ENCODE assay signal across 1 cellular context in genomic region chr7:41699532-41699931, GRCh38.
TF ChIP-seq lines count a peak whose summit lies in the region.

No MANE protein-coding gene starts in this region.

TF ChIP-seq in WTC11, 78 proteins besides CTCF, POLR2A, EP300 and RAD21 (continued from another document):
- TF ChIP-seq, protein P1, sequence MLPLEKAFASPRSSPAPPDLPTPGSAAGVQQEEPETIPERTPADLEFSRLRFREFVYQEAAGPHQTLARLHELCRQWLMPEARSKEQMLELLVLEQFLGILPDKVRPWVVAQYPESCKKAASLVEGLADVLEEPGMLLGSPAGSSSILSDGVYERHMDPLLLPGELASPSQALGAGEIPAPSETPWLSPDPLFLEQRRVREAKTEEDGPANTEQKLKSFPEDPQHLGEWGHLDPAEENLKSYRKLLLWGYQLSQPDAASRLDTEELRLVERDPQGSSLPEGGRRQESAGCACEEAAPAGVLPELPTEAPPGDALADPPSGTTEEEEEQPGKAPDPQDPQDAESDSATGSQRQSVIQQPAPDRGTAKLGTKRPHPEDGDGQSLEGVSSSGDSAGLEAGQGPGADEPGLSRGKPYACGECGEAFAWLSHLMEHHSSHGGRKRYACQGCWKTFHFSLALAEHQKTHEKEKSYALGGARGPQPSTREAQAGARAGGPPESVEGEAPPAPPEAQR (CRISPR knock-in tag; IDR thresholded peaks at IDR 0.05), result no peak
- TF ChIP-seq, protein P2, sequence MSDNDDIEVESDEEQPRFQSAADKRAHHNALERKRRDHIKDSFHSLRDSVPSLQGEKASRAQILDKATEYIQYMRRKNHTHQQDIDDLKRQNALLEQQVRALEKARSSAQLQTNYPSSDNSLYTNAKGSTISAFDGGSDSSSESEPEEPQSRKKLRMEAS (CRISPR knock-in tag; IDR thresholded peaks at IDR 0.05), result no peak
- no peak for TF ChIP-seq ZNF219 (CRISPR knock-in tag; IDR thresholded peaks at IDR 0.05; ENCODE audit: borderline replicate concordance)
- TF ChIP-seq ZBTB21 (CRISPR knock-in tag; IDR thresholded peaks at IDR 0.05; ENCODE audit: borderline replicate concordance), result no peak
